In genomic region chr3:48684480-48685143, GRCh38 we compare ENCODE assay signal across 7 cellular contexts. TPM values are rescaled to one million over a fixed set of nuclear protein-coding genes. Genes with fewer than 3 reads are reported as not detected.
A peak's percentile ranks its signal among the peaks of the same experiment; 100 is the strongest.
DNase-seq lines count a peak whose midpoint lies in the region; ATAC-seq and TF ChIP-seq lines count a peak whose summit lies in the region.

No MANE protein-coding gene starts in this region.

- H3K4me1 ChIP-seq in Panc1 (ENCODE audit: control insufficient read depth, insufficient read depth, low read length) (peaks cover 12% of the 10 kb centered on the region; the same call in 1 of the 2 replicates), neuron (ENCODE audit: insufficient read depth, low read length) (peaks cover 7% of the 10 kb centered on the region)
- H3K4me1 ChIP-seq in effector memory CD4-positive, alpha-beta T cell (ENCODE audit: control insufficient read depth, insufficient read depth, low read length, poor library complexity, severe bottlenecking) = peaks cover 13% of the 10 kb centered on the region

- intact Hi-C loops in Panc1 (cut with micrococcal nuclease; ENCODE audit: unreplicated experiment) = no loop called here

- H3K27ac ChIP-seq in Panc1 (ENCODE audit: low read length) = peak overlapping the region; percentile 70; the same call in 1 of the 2 replicates
- no peak overlapping the region for H3K27ac ChIP-seq in effector memory CD4-positive, alpha-beta T cell (ENCODE audit: insufficient read depth, low read length, poor library complexity, severe bottlenecking)

- H3K4me3 ChIP-seq in Panc1 (ENCODE audit: low read depth in 2 of 2, low read length in 2 of 2) (peak overlapping the region; percentile 69 to 81), neuron (ENCODE audit: low read length) (peak overlapping the region; percentile 67)
- no peak overlapping the region for H3K4me3 ChIP-seq in effector memory CD4-positive, alpha-beta T cell (ENCODE audit: insufficient read depth, low read depth, low read length, poor library complexity, severe bottlenecking)

- TF ChIP-seq CTCF in GM13976 (IDR thresholded peaks at IDR 0.05; ENCODE audit: borderline replicate concordance, control extremely low read depth, extremely low read depth, insufficient read depth, missing control alignments) (no peak), Panc1 (IDR thresholded peaks at IDR 0.05) (no peak), endothelial cell (IDR thresholded peaks at IDR 0.05; ENCODE audit: unreplicated experiment) (no peak)

- H2AFZ ChIP-seq in neuron (ENCODE audit: low read depth, low read length) = no peak overlapping the region

- H3K36me3 ChIP-seq in Panc1 (ENCODE audit: control insufficient read depth, insufficient read depth, low read length) (peaks cover 3% of the 10 kb centered on the region), neuron (ENCODE audit: insufficient read depth, low read length) (peaks cover 57% of the 10 kb centered on the region)
- peaks cover 47% of the 10 kb centered on the region for H3K36me3 ChIP-seq in effector memory CD4-positive, alpha-beta T cell (ENCODE audit: control insufficient read depth, insufficient read depth, low read length)

- H3K4me1 Mint-ChIP-seq in endothelial cell (ENCODE audit: unreplicated experiment) = peaks cover 33% of the 10 kb centered on the region

- peaks cover 17% of the 10 kb centered on the region for H3K27me3 Mint-ChIP-seq in endothelial cell (ENCODE audit: unreplicated experiment)

- in situ Hi-C loops in GM13976 (cut with MboI; ENCODE audit: low sequenced_read_pairs, unreplicated experiment) = no loop called here
- in situ Hi-C loops in Panc1 (cut with HindIII; ENCODE audit: low pct_unique_long_range_greater_than_20kb, low sequenced_read_pairs) = no loop called here

- H3K27ac Mint-ChIP-seq in endothelial cell (ENCODE audit: unreplicated experiment) = peak overlapping the region; percentile 64

- H3K36me3 Mint-ChIP-seq in endothelial cell (ENCODE audit: low read depth, unreplicated experiment) = peaks cover 29% of the 10 kb centered on the region

- DNase-seq in GM13976 (ENCODE audit: low spot score) = peak; percentile 60
- DNase-seq in Panc1 (ENCODE audit: low read depth, low spot score) = no peak
- no peak for DNase-seq in endothelial cell (ENCODE audit: low spot score)
- DNase-seq in NCI-H1417 (lab: John Stamatoyannopoulos, UW) = no peak
- DNase-seq in effector memory CD4-positive, alpha-beta T cell = no peak
- no peak for DNase-seq in activated CD4-positive, CD25-positive, alpha-beta regulatory T cell treated with anti-CD3 and anti-CD28 coated beads, Interleukin-2, amount 50 U/mL, for 72 hours

- H3K27me3 ChIP-seq in Panc1 (ENCODE audit: control insufficient read depth, insufficient read depth, low read length) = no peaks in the 10 kb centered on the region
- no peaks in the 10 kb centered on the region for H3K27me3 ChIP-seq in neuron (ENCODE audit: insufficient read depth, low read length)
- H3K27me3 ChIP-seq in effector memory CD4-positive, alpha-beta T cell (replicated peaks; ENCODE audit: control insufficient read depth, insufficient read depth, low read length, poor library complexity, severe bottlenecking) = no peaks in the 10 kb centered on the region

- H3K4me3 Mint-ChIP-seq in endothelial cell (ENCODE audit: unreplicated experiment) = peak overlapping the region; percentile 90

- H3K9me3 Mint-ChIP-seq in endothelial cell (ENCODE audit: unreplicated experiment) = no peaks in the 10 kb centered on the region

- H3K9me3 ChIP-seq in Panc1 (ENCODE audit: control insufficient read depth, insufficient read depth, low read depth, low read length) (no peaks in the 10 kb centered on the region), neuron (ENCODE audit: low read length) (no peaks in the 10 kb centered on the region)
- no peaks in the 10 kb centered on the region for H3K9me3 ChIP-seq in effector memory CD4-positive, alpha-beta T cell (ENCODE audit: control insufficient read depth, low read length)

- POLR2A ChIA-PET in Panc1 (lab: Charles Lee) = interaction anchor here (0.6 kb wide), 1 partner anchor 13 kb away, joined by 4 read pairs; no protein-coding TSS in a partner anchor

- CTCF ChIA-PET in Panc1 (lab: Charles Lee) = interaction anchor here (0.6 kb wide), 1 partner anchor 13 kb away, joined by 7 read pairs; no protein-coding TSS in a partner anchor

- BruUV-seq in Panc1 (replicated peaks; lab: Mats Ljungman, UMichigan) = no TSS peak

- ATAC-seq in Panc1 = no peak

RNA-seq across cellular contexts. Expression of gene NCKIPSD, which starts 1.1 kb away (rescaled TPM):
- total RNA-seq in Panc1 (2021; ENCODE audit: unreplicated experiment) (26.8 TPM), endothelial cell (ENCODE audit: unreplicated experiment) (34.1 TPM)
- 33.1 TPM for polyA plus RNA-seq in Panc1 (2012; ENCODE audit: insufficient read length)

RNA-seq across cellular contexts. Expression of gene CELSR3, which starts 21.9 kb away (rescaled TPM):
- total RNA-seq in Panc1 (2021; ENCODE audit: unreplicated experiment) (7.7 TPM), endothelial cell (ENCODE audit: unreplicated experiment) (7.6 TPM)
- 10.8 TPM for polyA plus RNA-seq in Panc1 (2012; ENCODE audit: insufficient read length)

RNA-seq across cellular contexts. Expression of gene IP6K2, which starts 32.4 kb away (rescaled TPM):
- total RNA-seq in Panc1 (2021; ENCODE audit: unreplicated experiment) (50.2 TPM), endothelial cell (ENCODE audit: unreplicated experiment) (87.9 TPM)
- 54.2 TPM for polyA plus RNA-seq in Panc1 (2012; ENCODE audit: insufficient read length)

RNA-seq across cellular contexts. Expression of gene SLC26A6, which starts 49.4 kb away (rescaled TPM):
- total RNA-seq in Panc1 (2021; ENCODE audit: unreplicated experiment) (36.3 TPM), endothelial cell (ENCODE audit: unreplicated experiment) (76.1 TPM)
- 32.3 TPM for polyA plus RNA-seq in Panc1 (2012; ENCODE audit: insufficient read length)
